In the genomic region with DNA sequence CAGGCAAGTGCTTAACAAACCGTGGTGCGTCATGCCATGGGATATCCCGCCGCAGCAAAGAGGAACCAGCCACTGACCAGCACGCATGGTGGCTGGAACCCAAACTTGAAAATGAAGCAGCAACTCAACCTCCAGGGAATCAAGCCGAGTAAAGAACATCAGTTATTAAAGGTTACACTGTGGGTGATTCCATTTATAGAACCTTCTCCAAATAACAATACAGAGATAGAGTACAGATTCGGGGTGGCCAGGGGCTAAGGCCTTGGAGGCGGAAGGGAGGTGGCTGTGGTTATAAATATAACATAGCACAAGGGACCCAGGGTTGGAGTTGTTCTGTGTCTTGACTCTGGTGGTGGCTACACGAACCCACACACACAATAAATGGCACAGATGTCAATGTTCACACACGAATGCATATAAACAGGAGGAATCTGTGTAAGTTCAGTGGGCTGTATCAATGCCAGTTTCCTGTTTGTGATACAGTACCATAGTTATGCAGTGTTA, we compare ENCODE assay signal across 13 cellular contexts.
A peak's percentile ranks its signal among the peaks of the same experiment; 100 is the strongest.
DNase-seq lines count a peak whose midpoint lies in the region; ATAC-seq, FAIRE-seq and TF ChIP-seq lines count a peak whose summit lies in the region.
"Had no signal": no experiment of that assay in that cellular context is flagged by ENCODE, and none has a peak within 500 bp of the region (broad histone marks: within the 10 kb centered on the region; RNA-seq: fewer than 3 reads in every experiment).

No MANE protein-coding gene starts in this region.

- intact Hi-C loops in OCI-LY7 (cut with micrococcal nuclease; ENCODE audit: unreplicated experiment): no loop called here

- peak; percentile 64 for ATAC-seq in GM19467 (IDR thresholded peaks at IDR 0.05; ENCODE audit: unreplicated experiment)
- ATAC-seq in HG03045 (IDR thresholded peaks at IDR 0.05; ENCODE audit: unreplicated experiment): peak; percentile 88

- CTCF ChIA-PET in OCI-LY7 (lab: Charles Lee; ENCODE audit: unreplicated experiment): no interaction called here

- H3K27ac ChIP-seq in OCI-LY7 (ENCODE audit: low read depth, low read length, poor library complexity, severe bottlenecking): peak overlapping the region; percentile 59
- H3K27ac ChIP-seq: heart left ventricle had no signal

- POLR2A ChIA-PET in OCI-LY7 (lab: Charles Lee): interaction anchor here (1.6 kb wide), 1 partner anchor 11 kb away, joined by 4 read pairs; no protein-coding TSS in a partner anchor

- H3K4me2 ChIP-seq in OCI-LY7 (ENCODE audit: low read length): peak overlapping the region; percentile 60

- DNase-seq in GM12864 (ENCODE audit: low read depth) (peak; percentile 42), OCI-LY7 (ENCODE audit: low spot score) (peak; percentile 79), frontal cortex (ENCODE audit: low spot score in 2 of 2) (no peak), H4 (ENCODE audit: low spot score) (no peak), SHP77 (lab: John Stamatoyannopoulos, UW) (no peak), HTR-8/SVneo (ENCODE audit: insufficient read length, low spot score) (no peak)
- DNase-seq: CD8-positive, alpha-beta memory T cell; heart left ventricle; natural killer cell had no signal

- H3K4me3 ChIP-seq in GM12864 (ENCODE audit: low read depth, low read length) (no peak overlapping the region), OCI-LY7 (ENCODE audit: low read depth, low read length, poor library complexity, severe bottlenecking) (peak overlapping the region; percentile 31)
- H3K4me3 ChIP-seq: heart left ventricle had no signal

- FAIRE-seq in frontal cortex (lab: Jason Lieb, UNC): no peak
- no peak for FAIRE-seq in HTR-8/SVneo (lab: Jason Lieb, UNC)
- FAIRE-seq: bronchial epithelial cell, H1 had no signal

- H3K9me2 ChIP-seq in OCI-LY7 (ENCODE audit: insufficient read depth, low read length): no peaks in the 10 kb centered on the region

- BruUV-seq in OCI-LY7 (replicated peaks; lab: Mats Ljungman, UMichigan): no TSS peak

- H3K9me3 ChIP-seq in OCI-LY7 (ENCODE audit: low read length): peaks cover 18% of the 10 kb centered on the region

- H4K20me1 ChIP-seq in OCI-LY7 (ENCODE audit: insufficient read depth, low read length): no peaks in the 10 kb centered on the region

- TF ChIP-seq CTCF in GM12864 (IDR thresholded peaks at IDR 0.05; ENCODE audit: low read depth, low read length, missing control alignments) (no peak), OCI-LY7 (conservative IDR thresholded peaks at IDR 0.05; ENCODE audit: low read length) (no peak)

- peaks cover 38% of the 10 kb centered on the region for H3K36me3 ChIP-seq in OCI-LY7 (ENCODE audit: insufficient read depth, low read length)

- no peaks in the 10 kb centered on the region for H3K79me2 ChIP-seq in OCI-LY7 (ENCODE audit: insufficient read depth, low read depth, low read length)

- H2AFZ ChIP-seq in OCI-LY7 (ENCODE audit: low read length): peak overlapping the region; percentile 17; the same call in 1 of the 2 replicates

- peaks cover 24% of the 10 kb centered on the region for H3K4me1 ChIP-seq in OCI-LY7 (ENCODE audit: insufficient read depth, low read length, poor library complexity, severe bottlenecking)

Comparison
In these comparisons a context has a peak if more than half of its experiments do, and no peak if none do; other contexts are left out.
1. DNase-seq: peak in GM12864 (single experiment) and OCI-LY7 (single experiment); none in frontal cortex (0 of 2), H4 (single experiment), SHP77 (0 of 2) and HTR-8/SVneo (single experiment).